1 cellular context compared by ENCODE assay signal in the genomic region with DNA sequence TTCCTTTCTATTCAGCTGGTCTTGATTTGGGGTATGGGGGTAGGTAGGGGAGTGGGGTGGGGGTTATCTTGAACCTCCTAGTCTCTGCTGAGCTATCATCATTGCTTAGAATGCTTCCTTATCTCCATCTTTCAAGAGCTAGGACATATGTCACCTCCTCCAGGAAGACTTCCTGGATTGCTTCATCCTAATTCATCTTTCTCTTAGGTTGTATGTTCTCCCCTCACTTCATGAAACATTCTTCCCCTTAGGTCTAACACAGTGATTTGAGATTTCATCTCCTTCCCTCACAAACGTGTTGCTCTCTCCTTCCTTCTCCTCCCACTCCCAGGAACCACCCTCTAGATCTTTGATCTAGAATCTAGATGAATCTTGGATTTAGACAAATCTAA.
A peak's percentile ranks its signal among the peaks of the same experiment; 100 is the strongest.
TF ChIP-seq lines count a peak whose summit lies in the region.

No MANE protein-coding gene starts in this region.

TF ChIP-seq in IMR-90, 13 proteins besides CTCF, POLR2A, EP300 and RAD21 (continued from another document):
- TF ChIP-seq, protein P1, sequence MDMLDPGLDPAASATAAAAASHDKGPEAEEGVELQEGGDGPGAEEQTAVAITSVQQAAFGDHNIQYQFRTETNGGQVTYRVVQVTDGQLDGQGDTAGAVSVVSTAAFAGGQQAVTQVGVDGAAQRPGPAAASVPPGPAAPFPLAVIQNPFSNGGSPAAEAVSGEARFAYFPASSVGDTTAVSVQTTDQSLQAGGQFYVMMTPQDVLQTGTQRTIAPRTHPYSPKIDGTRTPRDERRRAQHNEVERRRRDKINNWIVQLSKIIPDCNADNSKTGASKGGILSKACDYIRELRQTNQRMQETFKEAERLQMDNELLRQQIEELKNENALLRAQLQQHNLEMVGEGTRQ (IDR thresholded peaks at IDR 0.05; ENCODE audit: low read depth, low read length) = no peak
- peak; percentile 34; the same call in 1 of the 2 replicates for TF ChIP-seq CEBPB (IDR thresholded peaks at IDR 0.05; ENCODE audit: low read depth, low read length)
- TF ChIP-seq MAFK (IDR thresholded peaks at IDR 0.05; ENCODE audit: low read depth, low read length) = no peak
- no peak for TF ChIP-seq MXI1 (IDR thresholded peaks at IDR 0.05; ENCODE audit: borderline replicate concordance, low read depth, low read length)
